ENCODE assay signal across 14 cellular contexts in genomic region chr1:29713857-29714256, GRCh38.
A peak's percentile ranks its signal among the peaks of the same experiment; 100 is the strongest.
DNase-seq lines count a peak whose midpoint lies in the region; ATAC-seq, FAIRE-seq and TF ChIP-seq lines count a peak whose summit lies in the region.
"Had no signal": no experiment of that assay in that cellular context is flagged by ENCODE, and none has a peak within 500 bp of the region (broad histone marks: within the 10 kb centered on the region; RNA-seq: fewer than 3 reads in every experiment).

No MANE protein-coding gene starts in this region.

- DNase-seq in NCI-H1092 treated with DMSO at 0.1 percent for 48 hours (lab: John Stamatoyannopoulos, UW), result peak; percentile 3
- DNase-seq in NCI-H1092 (lab: John Stamatoyannopoulos, UW), result no peak
- peak; percentile 55 for DNase-seq in LHCN-M2 (ENCODE audit: low read depth)
- DNase-seq in cardiac fibroblast (ENCODE audit: low read depth in 2 of 2), result peak; percentile 24 to 37
- no peak for DNase-seq in neural crest cell (ENCODE audit: low read depth, low spot score)
- DNase-seq in GM12892 (ENCODE audit: insufficient read length), result no peak
- DNase-seq in activated T-cell treated with anti-CD3 and anti-CD28 coated beads, Interleukin-2, amount 50 U/mL, for 24 hours, result no peak
- DNase-seq: activated CD8-positive, alpha-beta T cell treated with anti-CD3 and anti-CD28 coated beads, Interleukin-2, amount 10 ng/mL, durations not matched to agents 7 days and 5 days; Kasumi-1; NCI-H510A treated with DMSO at 0.1 percent for 48 hours; stimulated activated naive B cell treated with anti-CD40 and anti-IgM and Interleukin-4, amounts not matched to agents 10 μg/mL and 1 μg/mL and 100 μg/mL, for 72 hours had no signal

- no peak overlapping the region for H3K4me3 ChIP-seq in cardiac fibroblast (replicated peaks in 1 of 2; ENCODE audit: low read depth in 2 of 2, low read length in 2 of 2)

- H3K4me1 Mint-ChIP-seq in neural crest cell, result peaks cover 24% of the 10 kb centered on the region
- H3K4me1 Mint-ChIP-seq in activated T-cell treated with anti-CD3 and anti-CD28 coated beads, Interleukin-2, amount 50 U/mL, for 24 hours (ENCODE audit: low read depth), result peaks cover 29% of the 10 kb centered on the region

- no peaks in the 10 kb centered on the region for H3K36me3 Mint-ChIP-seq in neural crest cell (ENCODE audit: low read depth)
- no peaks in the 10 kb centered on the region for H3K36me3 Mint-ChIP-seq in activated T-cell treated with anti-CD3 and anti-CD28 coated beads, Interleukin-2, amount 50 U/mL, for 24 hours (ENCODE audit: low read depth)
- H3K36me3 Mint-ChIP-seq: activated naive CD8-positive, alpha-beta T cell; stimulated activated naive B cell treated with anti-CD40 and anti-IgM and Interleukin-4, amounts not matched to agents 10 μg/mL and 1 μg/mL and 100 μg/mL, for 72 hours had no signal

- ATAC-seq in GM21619 (IDR thresholded peaks at IDR 0.05; ENCODE audit: unreplicated experiment), result no peak
- ATAC-seq: activated CD8-positive, alpha-beta T cell treated with anti-CD3 and anti-CD28 coated beads, Interleukin-2, amount 10 ng/mL, durations not matched to agents 7 days and 5 days; stimulated activated naive B cell treated with anti-CD40 and anti-IgM and Interleukin-4, amounts not matched to agents 10 μg/mL and 1 μg/mL and 100 μg/mL, for 72 hours had no signal

- peaks cover 2% of the 10 kb centered on the region for H3K9me3 Mint-ChIP-seq in neural crest cell
- H3K9me3 Mint-ChIP-seq in activated T-cell treated with anti-CD3 and anti-CD28 coated beads, Interleukin-2, amount 50 U/mL, for 24 hours, result peaks cover 8% of the 10 kb centered on the region

- peaks cover 17% of the 10 kb centered on the region for H3K27me3 Mint-ChIP-seq in neural crest cell (ENCODE audit: low read depth)
- peaks cover 43% of the 10 kb centered on the region for H3K27me3 Mint-ChIP-seq in activated T-cell treated with anti-CD3 and anti-CD28 coated beads, Interleukin-2, amount 50 U/mL, for 24 hours

- TF ChIP-seq CTCF in cardiac fibroblast (IDR thresholded peaks at IDR 0.05; ENCODE audit: low read depth, low read length) (peak; percentile 46), neural crest cell (conservative IDR thresholded peaks at IDR 0.05) (peak; percentile 43)

- no peak overlapping the region for H3K4me3 Mint-ChIP-seq in neural crest cell
- no peak overlapping the region for H3K4me3 Mint-ChIP-seq in activated T-cell treated with anti-CD3 and anti-CD28 coated beads, Interleukin-2, amount 50 U/mL, for 24 hours
- H3K4me3 Mint-ChIP-seq: activated CD8-positive, alpha-beta T cell treated with anti-CD3 and anti-CD28 coated beads, Interleukin-2, amount 10 ng/mL, durations not matched to agents 7 days and 5 days; activated naive CD8-positive, alpha-beta T cell; stimulated activated naive B cell treated with anti-CD40 and anti-IgM and Interleukin-4, amounts not matched to agents 10 μg/mL and 1 μg/mL and 100 μg/mL, for 72 hours had no signal

- FAIRE-seq in GM12892 (lab: Jason Lieb, UNC), result no peak
- FAIRE-seq: A204.1 had no signal

- H3K27ac Mint-ChIP-seq in neural crest cell (ENCODE audit: unreplicated experiment), result no peak overlapping the region
- H3K27ac Mint-ChIP-seq in activated T-cell treated with anti-CD3 and anti-CD28 coated beads, Interleukin-2, amount 50 U/mL, for 24 hours, result no peak overlapping the region
- H3K27ac Mint-ChIP-seq: activated CD8-positive, alpha-beta T cell treated with anti-CD3 and anti-CD28 coated beads, Interleukin-2, amount 10 ng/mL, durations not matched to agents 7 days and 5 days; activated naive CD8-positive, alpha-beta T cell; stimulated activated naive B cell treated with anti-CD40 and anti-IgM and Interleukin-4, amounts not matched to agents 10 μg/mL and 1 μg/mL and 100 μg/mL, for 72 hours had no signal

- no peak for TF ChIP-seq POLR2A in GM12892 (IDR thresholded peaks at IDR 0.05; ENCODE audit: low read depth, low read length)

Comparison
In these comparisons a context has a peak if more than half of its experiments do, and no peak if none do; other contexts are left out.
1. DNase-seq: peak in NCI-H1092 treated with DMSO at 0.1 percent for 48 hours (single experiment), LHCN-M2 (single experiment) and cardiac fibroblast (2 of 2); none in NCI-H1092 (single experiment), neural crest cell (single experiment), GM12892 (single experiment) and activated T-cell treated with anti-CD3 and anti-CD28 coated beads, Interleukin-2, amount 50 U/mL, for 24 hours (single experiment).